33 cellular contexts compared by ENCODE assay signal in the genomic region with DNA sequence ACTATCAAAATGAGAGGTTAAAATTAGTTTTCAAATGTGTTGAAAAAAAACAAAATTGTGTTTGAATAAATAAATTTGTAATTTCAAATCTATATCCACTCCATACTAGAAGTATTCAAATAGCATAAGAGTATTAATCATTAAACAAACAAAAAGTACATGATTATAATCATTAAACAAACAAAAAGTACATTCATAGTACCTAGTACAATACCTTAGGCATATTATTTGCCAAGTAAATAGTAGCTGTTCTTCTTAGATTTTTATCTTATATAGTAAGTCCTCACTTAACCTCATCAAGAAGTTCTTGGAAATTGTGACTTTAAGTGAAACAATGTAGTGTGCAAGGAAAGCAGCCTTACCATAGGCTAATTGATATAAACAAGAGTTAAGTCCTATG.
"Had no signal": no experiment of that assay in that cellular context is flagged by ENCODE, and none has a peak within 500 bp of the region (broad histone marks: within the 10 kb centered on the region; RNA-seq: fewer than 3 reads in every experiment).

No MANE protein-coding gene starts in this region.

- H3K4me3 ChIP-seq: cardiac muscle cell had no signal

- H3K27ac ChIP-seq: brain microvascular endothelial cell, VCaP had no signal

- DNase-seq: activated CD4-positive, alpha-beta memory T cell treated with anti-CD3 and anti-CD28 coated beads, Interleukin-2, amount 10 ng/mL, durations not matched to agents 7 days and 5 days; activated CD4-positive, alpha-beta T cell treated with anti-CD3 and anti-CD28 coated beads for 1 hour; activated CD4-positive, alpha-beta T cell treated with anti-CD3 and anti-CD28 coated beads for 48 hours; activated CD4-positive, CD25-positive, alpha-beta regulatory T cell; activated CD8-positive, alpha-beta memory T cell treated with anti-CD3 and anti-CD28 coated beads for 24 hours; activated CD8-positive, alpha-beta memory T cell treated with anti-CD3 and anti-CD28 coated beads, Interleukin-2, amount 10 ng/mL, durations not matched to agents 7 days and 5 days; activated CD8-positive, alpha-beta memory T cell treated with anti-CD3 and anti-CD28 coated beads, Interleukin-2, amount 50 U/mL, for 48 hours; activated effector memory CD4-positive, alpha-beta T cell treated with Interleukin-2 at 50 U/mL for 16 hours; activated naive CD4-positive, alpha-beta T cell; activated naive CD4-positive, alpha-beta T cell treated with anti-CD3 and anti-CD28 coated beads, Interleukin-2, amount 50 U/mL, for 16 hours; activated naive CD8-positive, alpha-beta T cell treated with anti-CD3 and anti-CD28 coated beads for 36 hours; activated T-cell treated with anti-CD3 and anti-CD28 coated beads, Interleukin-2, amount 50 U/mL, for 48 hours; amniotic stem cell; aorta; brain microvascular endothelial cell; Kasumi-1; MM.1S; MV-4-11; NCI-H1092; NCI-H1436 treated with DMSO at 0.1 percent for 48 hours; NCI-H1694 treated with DMSO at 0.1 percent for 48 hours; NCI-H2029; NCI-H510A; NCI-H526; NCI-H748 treated with DMSO at 0.1 percent for 48 hours; NK-92 treated with Interleukin-12 subunit alpha and Interleukin-12 subunit beta, amount 100 ng/mL, for 24 hours; SHP77 treated with DMSO at 0.1 percent for 48 hours; SW 1271; T-helper 1 cell; T-helper 2 cell; T-helper 9 cell had no signal

- H3K36me3 ChIP-seq: brain microvascular endothelial cell, cardiac muscle cell had no signal
